In genomic region chr10:35884657-35885071, GRCh38 we compare ENCODE assay signal across 1 cellular context.
TF ChIP-seq lines count a peak whose summit lies in the region.

No MANE protein-coding gene starts in this region.

TF ChIP-seq in HEK293, 187 proteins besides CTCF, POLR2A, EP300 and RAD21 (continued from another document):
- TF ChIP-seq, protein P1, sequence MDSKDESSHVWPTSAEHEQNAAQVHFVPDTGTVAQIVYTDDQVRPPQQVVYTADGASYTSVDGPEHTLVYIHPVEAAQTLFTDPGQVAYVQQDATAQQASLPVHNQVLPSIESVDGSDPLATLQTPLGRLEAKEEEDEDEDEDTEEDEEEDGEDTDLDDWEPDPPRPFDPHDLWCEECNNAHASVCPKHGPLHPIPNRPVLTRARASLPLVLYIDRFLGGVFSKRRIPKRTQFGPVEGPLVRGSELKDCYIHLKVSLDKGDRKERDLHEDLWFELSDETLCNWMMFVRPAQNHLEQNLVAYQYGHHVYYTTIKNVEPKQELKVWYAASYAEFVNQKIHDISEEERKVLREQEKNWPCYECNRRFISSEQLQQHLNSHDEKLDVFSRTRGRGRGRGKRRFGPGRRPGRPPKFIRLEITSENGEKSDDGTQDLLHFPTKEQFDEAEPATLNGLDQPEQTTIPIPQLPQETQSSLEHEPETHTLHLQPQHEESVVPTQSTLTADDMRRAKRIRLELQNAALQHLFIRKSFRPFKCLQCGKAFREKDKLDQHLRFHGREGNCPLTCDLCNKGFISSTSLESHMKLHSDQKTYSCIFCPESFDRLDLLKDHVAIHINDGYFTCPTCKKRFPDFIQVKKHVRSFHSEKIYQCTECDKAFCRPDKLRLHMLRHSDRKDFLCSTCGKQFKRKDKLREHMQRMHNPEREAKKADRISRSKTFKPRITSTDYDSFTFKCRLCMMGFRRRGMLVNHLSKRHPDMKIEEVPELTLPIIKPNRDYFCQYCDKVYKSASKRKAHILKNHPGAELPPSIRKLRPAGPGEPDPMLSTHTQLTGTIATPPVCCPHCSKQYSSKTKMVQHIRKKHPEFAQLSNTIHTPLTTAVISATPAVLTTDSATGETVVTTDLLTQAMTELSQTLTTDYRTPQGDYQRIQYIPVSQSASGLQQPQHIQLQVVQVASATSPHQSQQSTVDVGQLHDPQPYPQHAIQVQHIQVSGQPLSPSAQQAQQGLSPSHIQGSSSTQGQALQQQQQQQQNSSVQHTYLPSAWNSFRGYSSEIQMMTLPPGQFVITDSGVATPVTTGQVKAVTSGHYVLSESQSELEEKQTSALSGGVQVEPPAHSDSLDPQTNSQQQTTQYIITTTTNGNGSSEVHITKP (tag by site-specific recombination; IDR thresholded peaks at IDR 0.05): no peak
- peak; percentile 50 for TF ChIP-seq PRDM6 (tag by site-specific recombination; IDR thresholded peaks at IDR 0.05)
- 0 out of 2 replicates have a peak, but pooled peaks have one; percentile 25 for TF ChIP-seq ZBTB17 (tag by site-specific recombination; IDR thresholded peaks at IDR 0.05)
- peak; percentile 35; the same call in 1 of the 2 replicates for TF ChIP-seq KLF9 (tag by site-specific recombination; IDR thresholded peaks at IDR 0.05; ENCODE audit: low read depth)
- TF ChIP-seq ZIC2 (tag by site-specific recombination; IDR thresholded peaks at IDR 0.05): peak; percentile 98
- TF ChIP-seq ZBTB8A (tag by site-specific recombination; IDR thresholded peaks at IDR 0.05): 0 out of 2 replicates have a peak, but pooled peaks have one; percentile 1
- TF ChIP-seq ZNF155 (tag by site-specific recombination; IDR thresholded peaks at IDR 0.05): no peak
- TF ChIP-seq ZNF19 (tag by site-specific recombination; IDR thresholded peaks at IDR 0.05; ENCODE audit: low read depth): no peak
- TF ChIP-seq WT1 (tag by site-specific recombination; IDR thresholded peaks at IDR 0.05): peak; percentile 79
- TF ChIP-seq ZNF202 (tag by site-specific recombination; IDR thresholded peaks at IDR 0.05; ENCODE audit: borderline replicate concordance): no peak
- peak; percentile 56; the same call in 1 of the 2 replicates for TF ChIP-seq ZNF394 (tag by site-specific recombination; IDR thresholded peaks at IDR 0.05; ENCODE audit: borderline replicate concordance)
- TF ChIP-seq ZEB2 (tag by site-specific recombination; IDR thresholded peaks at IDR 0.05): 0 out of 2 replicates have a peak, but pooled peaks have one; percentile 23
- no peak for TF ChIP-seq ZNF48 (tag by site-specific recombination; IDR thresholded peaks at IDR 0.05)
- peak; percentile 46; the same call in 1 of the 2 replicates for TF ChIP-seq SP7 (tag by site-specific recombination; IDR thresholded peaks at IDR 0.05)
- no peak for TF ChIP-seq ZNF175 (tag by site-specific recombination; IDR thresholded peaks at IDR 0.05)
